In genomic region chr9:127589955-127590370, GRCh38 we compare ENCODE assay signal across 8 cellular contexts. TPM values are rescaled to one million over a fixed set of nuclear protein-coding genes. Genes with fewer than 3 reads are reported as not detected.
DNase-seq lines count a peak whose midpoint lies in the region; ATAC-seq and TF ChIP-seq lines count a peak whose summit lies in the region.

No MANE protein-coding gene starts in this region.

- TF ChIP-seq CTCF in GM13976 (IDR thresholded peaks at IDR 0.05; ENCODE audit: borderline replicate concordance, control extremely low read depth, extremely low read depth, insufficient read depth, missing control alignments) (peak; percentile 83), osteocyte (IDR thresholded peaks at IDR 0.05) (peak; percentile 97)

- H3K27me3 Mint-ChIP-seq in osteocyte (ENCODE audit: unreplicated experiment), result no peaks in the 10 kb centered on the region

- no peak overlapping the region for H3K4me3 Mint-ChIP-seq in osteocyte (ENCODE audit: unreplicated experiment)

- in situ Hi-C loops in GM13976 (cut with MboI; ENCODE audit: low sequenced_read_pairs, unreplicated experiment), result no loop called here

- DNase-seq in AG20443 (ENCODE audit: low spot score), result peak; percentile 82
- DNase-seq in GM13976 (ENCODE audit: low spot score), result peak; percentile 63
- DNase-seq in NCI-H226, result peak; percentile 57
- DNase-seq in activated CD4-positive, alpha-beta T cell treated with anti-CD3 and anti-CD28 coated beads, Interleukin-2, amount 50 U/mL, for 1 hour, result peak; percentile 16
- peak; percentile 67 for DNase-seq in foreskin melanocyte
- peak; percentile 85 for DNase-seq in osteocyte (ENCODE audit: extremely low spot score, unreplicated experiment)

- no peaks in the 10 kb centered on the region for H3K9me3 Mint-ChIP-seq in osteocyte (ENCODE audit: unreplicated experiment)

- no peak for ATAC-seq in HG03095 (IDR thresholded peaks at IDR 0.05; ENCODE audit: unreplicated experiment)
- no peak for ATAC-seq in HG03571 (IDR thresholded peaks at IDR 0.05; ENCODE audit: unreplicated experiment)

- H3K36me3 Mint-ChIP-seq in osteocyte (ENCODE audit: unreplicated experiment), result no peaks in the 10 kb centered on the region

- H3K27ac Mint-ChIP-seq in osteocyte (ENCODE audit: unreplicated experiment), result no peak overlapping the region

- peaks cover 18% of the 10 kb centered on the region for H3K4me1 Mint-ChIP-seq in osteocyte (ENCODE audit: unreplicated experiment)

RNA-seq across cellular contexts. Expression of gene STXBP1, which starts 22.1 kb away (rescaled TPM):
- total RNA-seq in osteocyte, result 44.9 and 46.5 TPM in 2 replicates

Comparison
In these comparisons a context has a peak if more than half of its experiments do, and no peak if none do; other contexts are left out.
1. DNase-seq: peak in every context shown above with its lines; median percentile 85 in osteocyte; 82 in AG20443; 67 in foreskin melanocyte; 63 in GM13976; 57 in NCI-H226; 16 in activated CD4-positive, alpha-beta T cell treated with anti-CD3 and anti-CD28 coated beads, Interleukin-2, amount 50 U/mL, for 1 hour.